ENCODE assay signal across 1 cellular context in genomic region chr3:48664929-48665328, GRCh38.
TF ChIP-seq lines count a peak whose summit lies in the region.

No MANE protein-coding gene starts in this region.

TF ChIP-seq in H1, 55 proteins besides CTCF, POLR2A, EP300 and RAD21:
- TF ChIP-seq POLR2AphosphoS5 (IDR thresholded peaks at IDR 0.05; ENCODE audit: low read depth, low read length) (peak; percentile 33; the same call in 1 of the 2 replicates), RXRA (IDR thresholded peaks at IDR 0.05; ENCODE audit: insufficient read depth, low read depth, low read length) (no peak)
